14 cellular contexts compared by ENCODE assay signal in genomic region chr6:29708432-29709177, GRCh38. TPM values are rescaled to one million over a fixed set of nuclear protein-coding genes. Genes with fewer than 3 reads are reported as not detected.
DNase-seq lines count a peak whose midpoint lies in the region; ATAC-seq, FAIRE-seq and TF ChIP-seq lines count a peak whose summit lies in the region.
"Had no signal": no experiment of that assay in that cellular context is flagged by ENCODE, and none has a peak within 500 bp of the region (broad histone marks: within the 10 kb centered on the region; RNA-seq: fewer than 3 reads in every experiment).

No MANE protein-coding gene starts in this region.

- peak; percentile 89 to 90 for ATAC-seq in CD4-positive, CD25-positive, alpha-beta regulatory T cell (ENCODE audit: low read depth in 2 of 2)
- ATAC-seq in HG03354 (IDR thresholded peaks at IDR 0.05; ENCODE audit: poor library complexity, severe bottlenecking, unreplicated experiment) (peak; percentile 65), GM19455 (IDR thresholded peaks at IDR 0.05; ENCODE audit: unreplicated experiment) (no peak)
- ATAC-seq: left lobe of liver had no signal

- no peaks in the 10 kb centered on the region for H3K36me3 Mint-ChIP-seq in CD4-positive, CD25-positive, alpha-beta regulatory T cell

- H3K27me3 Mint-ChIP-seq in CD4-positive, CD25-positive, alpha-beta regulatory T cell: peaks cover 7% of the 10 kb centered on the region

- no peak for FAIRE-seq in RCC 7860 (lab: Jason Lieb, UNC)

- DNase-seq in CD4-positive, CD25-positive, alpha-beta regulatory T cell: peak; percentile 17 to 94 (median 88)
- peak; percentile 50 for DNase-seq in activated T-cell treated with anti-CD3 and anti-CD28 coated beads, Interleukin-2, amount 50 U/mL, for 1 hour
- DNase-seq in mucosa of gallbladder (ENCODE audit: low spot score) (peak; percentile 19), RCC 7860 (ENCODE audit: low spot score) (no peak), uterus (no peak), H7 (no peak)
- DNase-seq: Calu3, NCI-H187 treated with DMSO at 0.1 percent for 48 hours had no signal

- peak overlapping the region; percentile 78 for H3K4me3 ChIP-seq in CD4-positive, CD25-positive, alpha-beta regulatory T cell (ENCODE audit: low read depth, low read length)
- no peak overlapping the region for H3K4me3 ChIP-seq in uterus
- H3K4me3 ChIP-seq in H7 (ENCODE audit: insufficient read depth, low read depth, low read length): no peak overlapping the region
- H3K4me3 ChIP-seq: ascending aorta, SK-N-MC, skin epidermis had no signal

- H3K4me1 ChIP-seq in CD4-positive, CD25-positive, alpha-beta regulatory T cell (ENCODE audit: control insufficient read depth, insufficient read depth, low read length, poor library complexity, severe bottlenecking): peaks cover 26% of the 10 kb centered on the region
- H3K4me1 ChIP-seq in uterus: no peaks in the 10 kb centered on the region
- H3K4me1 ChIP-seq: ascending aorta had no signal

- peaks cover 14 to 46% (median 33%) of the 10 kb centered on the region in 4 donors for H3K4me1 Mint-ChIP-seq in CD4-positive, CD25-positive, alpha-beta regulatory T cell

- intact Hi-C loops in uterus (cut with DNase I; ENCODE audit: low total_unique reads): loop anchor here (10.0 kb wide), 1 partner anchor 126 kb away; no protein-coding TSS in a partner anchor

- no peaks in the 10 kb centered on the region for H3K9me3 ChIP-seq in CD4-positive, CD25-positive, alpha-beta regulatory T cell (ENCODE audit: control insufficient read depth in 2 of 2, low read length in 2 of 2)
- H3K9me3 ChIP-seq in uterus: no peaks in the 10 kb centered on the region
- H3K9me3 ChIP-seq: ascending aorta had no signal

- H3K36me3 ChIP-seq in CD4-positive, CD25-positive, alpha-beta regulatory T cell (ENCODE audit: control insufficient read depth, insufficient read depth, low read length): no peaks in the 10 kb centered on the region
- H3K36me3 ChIP-seq in uterus: no peaks in the 10 kb centered on the region
- H3K36me3 ChIP-seq in H7 (replicated peaks; ENCODE audit: control insufficient read depth, insufficient read depth, low read length): no peaks in the 10 kb centered on the region
- H3K36me3 ChIP-seq: ascending aorta had no signal

- no peak for TF ChIP-seq CTCF in uterus (IDR thresholded peaks at IDR 0.05)

- peak overlapping the region; percentile 84 to 94 (median 89) for H3K27ac Mint-ChIP-seq in CD4-positive, CD25-positive, alpha-beta regulatory T cell

- H3K27me3 ChIP-seq in CD4-positive, CD25-positive, alpha-beta regulatory T cell (ENCODE audit: control insufficient read depth, insufficient read depth, low read length): no peaks in the 10 kb centered on the region
- H3K27me3 ChIP-seq in uterus: no peaks in the 10 kb centered on the region
- H3K27me3 ChIP-seq in H7 (ENCODE audit: control insufficient read depth, insufficient read depth, low read length): no peaks in the 10 kb centered on the region; the same call in 1 of the 2 replicates
- H3K27me3 ChIP-seq: ascending aorta had no signal

- TF ChIP-seq POLR2A in uterus (IDR thresholded peaks at IDR 0.05): no peak

- H3K4me3 Mint-ChIP-seq in CD4-positive, CD25-positive, alpha-beta regulatory T cell: peak overlapping the region; percentile 73 to 85 (median 80)

- no peaks in the 10 kb centered on the region for H3K9me3 Mint-ChIP-seq in CD4-positive, CD25-positive, alpha-beta regulatory T cell

- peak overlapping the region; percentile 65 for H3K27ac ChIP-seq in CD4-positive, CD25-positive, alpha-beta regulatory T cell (ENCODE audit: insufficient read depth, low read length, poor library complexity, severe bottlenecking)
- no peak overlapping the region for H3K27ac ChIP-seq in uterus
- H3K27ac ChIP-seq: ascending aorta, SK-N-MC had no signal

RNA-seq across cellular contexts. Expression of gene HLA-F, which starts 14.6 kb away (rescaled TPM):
- total RNA-seq in CD4-positive, CD25-positive, alpha-beta regulatory T cell: 1,143 TPM
- polyA plus RNA-seq in CD4-positive, CD25-positive, alpha-beta regulatory T cell: 100 to 1,000 TPM; 302 to 457 (median 429) TPM
- total RNA-seq in mucosa of gallbladder (87.3 TPM), uterus (100 to 1,000 TPM in 2 of 4 donors, 10 to 100 TPM in 2; 14.2 to 146 (median 104) TPM)
- 3.6 and 3.8 TPM in 2 replicates for total RNA-seq in H7 (2014; rRNA removed; shearing (Covaris generic))

RNA-seq across cellular contexts. Expression of gene ZFP57, which starts 27.7 kb away (rescaled TPM):
- 2.4 TPM for total RNA-seq in CD4-positive, CD25-positive, alpha-beta regulatory T cell
- 1 to 10 TPM in 2 of 4 donors, not detected in 2; 1.0 to 4.8 TPM for polyA plus RNA-seq in CD4-positive, CD25-positive, alpha-beta regulatory T cell
- total RNA-seq in mucosa of gallbladder (0.12 TPM), uterus (under 1 TPM in 1 of 4 donors, not detected in 3; 0.24 TPM)
- total RNA-seq in H7 (2014; rRNA removed; shearing (Covaris generic)): 0.10 and 0.74 TPM in 2 replicates
- total RNA-seq: ascending aorta, left lobe of liver had no signal

RNA-seq across cellular contexts. Expression of gene MOG, which starts 51.7 kb away (rescaled TPM):
- total RNA-seq in CD4-positive, CD25-positive, alpha-beta regulatory T cell: not detected
- not detected for polyA plus RNA-seq in CD4-positive, CD25-positive, alpha-beta regulatory T cell
- not detected for total RNA-seq in mucosa of gallbladder
- total RNA-seq in uterus: not detected
- total RNA-seq in H7 (2014; rRNA removed; shearing (Covaris generic)): 1.4 and 2.0 TPM in 2 replicates
- total RNA-seq: ascending aorta, Calu3, left lobe of liver had no signal

Comparison
In these comparisons a context has a peak if more than half of its experiments do, and no peak if none do; other contexts are left out.
1. DNase-seq: peak in CD4-positive, CD25-positive, alpha-beta regulatory T cell (3 of 3), activated T-cell treated with anti-CD3 and anti-CD28 coated beads, Interleukin-2, amount 50 U/mL, for 1 hour (single experiment) and mucosa of gallbladder (single experiment); none in RCC 7860 (single experiment), uterus (0 of 2) and H7 (single experiment).